9 cellular contexts compared by ENCODE assay signal in the genomic region with DNA sequence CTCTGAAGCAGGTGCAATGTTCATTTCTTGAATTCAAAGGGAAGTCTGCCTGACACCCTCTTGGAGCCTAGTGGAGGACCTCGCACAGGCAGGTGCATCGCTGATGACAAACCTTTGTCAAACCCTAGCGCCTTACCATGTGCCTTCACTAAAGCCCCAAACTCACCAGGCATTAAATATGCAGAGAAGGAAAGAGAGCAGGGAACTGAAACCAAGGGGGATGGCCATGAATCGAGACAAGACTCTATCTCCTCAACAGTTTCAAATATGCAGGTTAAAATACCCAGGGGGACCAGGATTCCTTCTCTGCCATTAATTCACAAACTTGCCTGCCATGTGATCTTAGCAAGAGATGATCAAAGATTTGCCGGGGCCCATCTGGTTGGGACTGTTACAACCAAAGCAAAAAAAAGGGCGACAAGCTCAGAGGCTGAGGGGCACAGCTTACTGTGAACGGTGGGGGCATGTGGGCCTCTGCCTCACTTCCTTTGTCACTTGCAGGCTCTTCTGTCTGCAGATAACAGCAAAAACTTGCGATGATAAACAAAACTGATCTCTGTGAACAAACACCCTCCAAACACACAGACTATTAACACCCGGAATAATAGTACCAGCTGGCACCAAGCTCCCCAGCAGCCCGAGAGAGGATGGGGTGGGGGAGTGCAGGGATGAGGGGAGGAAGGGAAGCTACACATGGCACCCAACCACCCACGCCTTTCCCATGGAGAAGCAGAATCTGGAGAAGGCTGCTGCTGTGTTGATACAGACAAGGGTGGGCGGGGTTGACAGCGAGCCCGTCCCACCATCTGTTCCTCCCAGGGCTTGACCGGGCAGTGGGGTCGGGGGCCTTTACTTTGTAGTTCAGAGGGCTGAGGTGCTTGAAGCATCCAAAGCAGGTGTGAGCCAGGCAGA. TPM values are rescaled to one million over a fixed set of nuclear protein-coding genes. Genes with fewer than 3 reads are reported as not detected.
DNase-seq lines count a peak whose midpoint lies in the region; ATAC-seq and TF ChIP-seq lines count a peak whose summit lies in the region.
"Had no signal": no experiment of that assay in that cellular context is flagged by ENCODE, and none has a peak within 500 bp of the region (broad histone marks: within the 10 kb centered on the region; RNA-seq: fewer than 3 reads in every experiment).

No MANE protein-coding gene starts in this region.

- H3K27ac Mint-ChIP-seq in chondrocyte (ENCODE audit: unreplicated experiment) = peak overlapping the region; percentile 22

- no peaks in the 10 kb centered on the region for H3K36me3 ChIP-seq in smooth muscle cell (ENCODE audit: low read depth)

- H3K27ac ChIP-seq in smooth muscle cell (ENCODE audit: low read depth) = no peak overlapping the region

- no peaks in the 10 kb centered on the region for H3K79me2 ChIP-seq in smooth muscle cell (ENCODE audit: low read depth)

- no peak overlapping the region for H2AFZ ChIP-seq in smooth muscle cell (ENCODE audit: low read depth)

- DNase-seq in activated CD4-positive, CD25-positive, alpha-beta regulatory T cell (lab: John Stamatoyannopoulos, UW) = no peak
- DNase-seq in NCI-H1694 treated with DMSO at 0.1 percent for 48 hours (lab: John Stamatoyannopoulos, UW) (peak; percentile 81), chondrocyte (ENCODE audit: low spot score) (no peak), smooth muscle cell (lab: John Stamatoyannopoulos, UW; ENCODE audit: unreplicated experiment) (no peak), EL (no peak)
- no peak for DNase-seq in stimulated activated CD4-positive, alpha-beta T cell treated with anti-CD3 and anti-CD28 coated beads, Interleukin-12 subunit alpha, Interleukin-12 subunit beta, amount 100 ng/mL, for 4 hours

- ATAC-seq in activated CD4-positive, CD25-positive, alpha-beta regulatory T cell treated with anti-CD3 and anti-CD28 coated beads, Interleukin-2, amount 50 U/mL, for 24 hours = peak; percentile 19 to 33
- ATAC-seq in GM21786 (IDR thresholded peaks at IDR 0.05; ENCODE audit: unreplicated experiment) = peak; percentile 68

- H3K27me3 Mint-ChIP-seq in chondrocyte (ENCODE audit: low read depth) = no peaks in the 10 kb centered on the region

- H3K4me1 ChIP-seq in smooth muscle cell (ENCODE audit: low read depth) = no peaks in the 10 kb centered on the region

- H3F3A ChIP-seq in smooth muscle cell (ENCODE audit: low read depth) = no peaks in the 10 kb centered on the region

- H3K4me3 ChIP-seq in smooth muscle cell = no peak overlapping the region

- no peak overlapping the region for H3K4me3 Mint-ChIP-seq in chondrocyte (ENCODE audit: unreplicated experiment)

- no peaks in the 10 kb centered on the region for H3K9me3 ChIP-seq in smooth muscle cell (replicated peaks; ENCODE audit: low read depth)

- TF ChIP-seq CTCF in chondrocyte (IDR thresholded peaks at IDR 0.05) (no peak), smooth muscle cell (IDR thresholded peaks at IDR 0.05; ENCODE audit: borderline replicate concordance, insufficient read depth, poor library complexity, severe bottlenecking) (no peak)

- H3K9ac ChIP-seq in smooth muscle cell (ENCODE audit: low read depth) = no peak overlapping the region

- no peaks in the 10 kb centered on the region for H3K9me3 Mint-ChIP-seq in chondrocyte (ENCODE audit: low read depth)

- peaks cover 13% of the 10 kb centered on the region for H3K4me1 Mint-ChIP-seq in chondrocyte (ENCODE audit: low read depth)

- peaks cover 14% of the 10 kb centered on the region for H3K36me3 Mint-ChIP-seq in chondrocyte (ENCODE audit: low read depth)

- WGBS in smooth muscle cell (ENCODE audit: low lambda C conversion rate) = 59% methylated on average over 16 of the region's 16 CpGs

- no peaks in the 10 kb centered on the region for H3K27me3 ChIP-seq in smooth muscle cell (ENCODE audit: low read depth)

- H4K20me1 ChIP-seq in smooth muscle cell (ENCODE audit: low read depth) = no peaks in the 10 kb centered on the region

- H3K4me2 ChIP-seq in smooth muscle cell = peak overlapping the region; percentile 48

RNA-seq across cellular contexts. Expression of a gene that starts 33.9 kb away (rescaled TPM):
- total RNA-seq in chondrocyte = 48.4 to 52.5 TPM (median 50.3 TPM) in 3 replicates
- 12.0 and 12.3 TPM in 2 replicates for total RNA-seq in smooth muscle cell
- polyA plus RNA-seq in smooth muscle cell = 10.9 and 17.9 TPM in 2 replicates

RNA-seq across cellular contexts. Expression of a gene that starts 38.4 kb away (rescaled TPM):
- 61.8 to 69.1 TPM (median 67.0 TPM) in 3 replicates for total RNA-seq in chondrocyte
- 9.8 and 16.1 TPM in 2 replicates for total RNA-seq in smooth muscle cell
- 22.2 and 29.2 TPM in 2 replicates for polyA plus RNA-seq in smooth muscle cell

RNA-seq across cellular contexts. Expression of a gene that starts 40.6 kb away (rescaled TPM):
- total RNA-seq in chondrocyte (0.56 to 2.2 TPM (median 0.99 TPM) in 3 replicates), smooth muscle cell (not detected in 2 replicates)
- polyA plus RNA-seq in smooth muscle cell = 0.46 TPM in 1 of 2 replicates, not detected in the other
- total RNA-seq: T-helper 2 cell treated with Interferon-gamma antibody and Interleukin-4, amounts not matched to agents 100 ng/mL and 5 ng/mL, for 36 hours had no signal
